Comparison of ENCODE assay signal across 30 cellular contexts in genomic region chr1:182672487-182672836, GRCh38. TPM values are rescaled to one million over a fixed set of nuclear protein-coding genes. Genes with fewer than 3 reads are reported as not detected.
"Had no signal": no experiment of that assay in that cellular context is flagged by ENCODE, and none has a peak within 500 bp of the region (broad histone marks: within the 10 kb centered on the region; RNA-seq: fewer than 3 reads in every experiment).

No MANE protein-coding gene starts in this region.

- H3K9me3 Mint-ChIP-seq: activated CD4-positive, alpha-beta memory T cell treated with anti-CD3 and anti-CD28 coated beads for 36 hours; nephron progenitor cell; T-helper 1 cell treated with Interleukin-12 subunit alpha and Interleukin-12 subunit beta and Interleukin-4 antibody, amounts not matched to agents 30 μg/mL and 1 μg/mL, for 36 hours had no signal

- H3K4me1 ChIP-seq: pancreas, upper lobe of right lung had no signal

- H3K9me3 ChIP-seq: gastrocnemius medialis, left ventricle myocardium inferior, pancreas, psoas muscle, right atrium auricular region, suprapubic skin, tibial artery, upper lobe of right lung had no signal

- H3K36me3 ChIP-seq: cardiac muscle cell, gastrocnemius medialis, left ventricle myocardium inferior, pancreas, right atrium auricular region, suprapubic skin, tibial artery, upper lobe of right lung had no signal

- H3K79me2 ChIP-seq: hepatocyte had no signal

- H3K27me3 ChIP-seq: cardiac muscle cell, hepatocyte, pancreas, right atrium auricular region, suprapubic skin, tibial artery had no signal

- H3K27ac Mint-ChIP-seq: activated CD4-positive, alpha-beta memory T cell treated with anti-CD3 and anti-CD28 coated beads for 36 hours; nephron progenitor cell; T-helper 1 cell treated with Interleukin-12 subunit alpha and Interleukin-12 subunit beta and Interleukin-4 antibody, amounts not matched to agents 30 μg/mL and 1 μg/mL, for 36 hours had no signal

- DNase-seq: activated CD4-positive, alpha-beta memory T cell treated with anti-CD3 and anti-CD28 coated beads for 36 hours; activated CD4-positive, alpha-beta T cell treated with anti-CD3 and anti-CD28 coated beads for 48 hours; activated CD8-positive, alpha-beta memory T cell treated with anti-CD3 and anti-CD28 coated beads, Interleukin-2, amount 50 U/mL, for 4 hours; activated gamma-delta T cell; activated naive CD4-positive, alpha-beta T cell treated with anti-CD3 and anti-CD28 coated beads, Interleukin-2, amount 50 U/mL, for 16 hours; activated T-cell treated with anti-CD3 and anti-CD28 coated beads, Interleukin-2, amount 50 U/mL, for 1 hour; effector memory CD4-positive, alpha-beta T cell; erythroblast; gastrocnemius medialis; islet precursor cell; left ventricle myocardium inferior; nephron progenitor cell; pancreas; psoas muscle; stimulated activated CD4-positive, alpha-beta T cell treated with anti-CD3 and anti-CD28 coated beads, Interleukin-1b, Interleukin-23, amount 100 ng/mL, for 48 hours; stimulated activated naive CD4-positive, alpha-beta T cell; T-helper 9 cell; tibial artery; upper lobe of right lung had no signal

- H2AFZ ChIP-seq: hepatocyte had no signal

- H3K4me2 ChIP-seq: hepatocyte, smooth muscle cell had no signal

- FAIRE-seq: pancreas, TTC549 had no signal

- H3K27ac ChIP-seq: cardiac muscle cell, coronary artery, gastrocnemius medialis, hepatocyte, left ventricle myocardium inferior, pancreas, psoas muscle, right atrium auricular region, suprapubic skin, tibial artery, upper lobe of right lung, VCaP had no signal

- H3K4me3 Mint-ChIP-seq: activated CD4-positive, alpha-beta memory T cell treated with anti-CD3 and anti-CD28 coated beads for 36 hours; nephron progenitor cell; T-helper 1 cell treated with Interleukin-12 subunit alpha and Interleukin-12 subunit beta and Interleukin-4 antibody, amounts not matched to agents 30 μg/mL and 1 μg/mL, for 36 hours had no signal

- H3K36me3 Mint-ChIP-seq: activated CD4-positive, alpha-beta memory T cell treated with anti-CD3 and anti-CD28 coated beads for 36 hours had no signal

- H3K4me3 ChIP-seq: cardiac muscle cell, coronary artery, gastrocnemius medialis, hepatocyte, left ventricle myocardium inferior, lung, pancreas, psoas muscle, right atrium auricular region, smooth muscle cell, suprapubic skin, tibial artery, upper lobe of right lung had no signal

RNA-seq across cellular contexts. Expression of gene RGS8, which starts 11.9 kb away (rescaled TPM):
- total RNA-seq: activated CD8-positive, alpha-beta memory T cell treated with anti-CD3 and anti-CD28 coated beads for 36 hours; gastrocnemius medialis; hepatocyte; pancreas; psoas muscle; smooth muscle cell; suprapubic skin; upper lobe of right lung had no signal
- polyA plus RNA-seq: cardiac muscle cell, hepatocyte, smooth muscle cell had no signal
